8 cellular contexts compared by ENCODE assay signal in genomic region chr12:11822071-11822818, GRCh38.
A peak's percentile ranks its signal among the peaks of the same experiment; 100 is the strongest.
DNase-seq lines count a peak whose midpoint lies in the region; ATAC-seq, FAIRE-seq and TF ChIP-seq lines count a peak whose summit lies in the region.

No MANE protein-coding gene starts in this region.

- peak overlapping the region; percentile 74 for H3K27ac Mint-ChIP-seq in endothelial cell (ENCODE audit: unreplicated experiment)

- H3K36me3 Mint-ChIP-seq in endothelial cell (ENCODE audit: low read depth, unreplicated experiment) = peaks cover 26% of the 10 kb centered on the region

- no peak for TF ChIP-seq CTCF in endothelial cell (IDR thresholded peaks at IDR 0.05; ENCODE audit: unreplicated experiment)

- peak; percentile 56 for ATAC-seq in HG03342 (IDR thresholded peaks at IDR 0.05; ENCODE audit: unreplicated experiment)
- ATAC-seq in GM18505 (IDR thresholded peaks at IDR 0.05; ENCODE audit: unreplicated experiment) = no peak

- no peaks in the 10 kb centered on the region for H3K9me3 Mint-ChIP-seq in endothelial cell (ENCODE audit: unreplicated experiment)

- no peak for TF ChIP-seq POLR2A in GM18505 (IDR thresholded peaks at IDR 0.05; ENCODE audit: borderline replicate concordance, extremely low read depth, insufficient read depth, insufficient read length)

- H3K4me3 Mint-ChIP-seq in endothelial cell (ENCODE audit: unreplicated experiment) = no peak overlapping the region

- peaks cover 6% of the 10 kb centered on the region for H3K27me3 Mint-ChIP-seq in endothelial cell (ENCODE audit: unreplicated experiment)

- DNase-seq in GM18507 (ENCODE audit: extremely low spot score, insufficient read length, low read depth) = no peak
- peak; percentile 63 to 64 for DNase-seq in activated CD4-positive, alpha-beta T cell treated with anti-CD3 and anti-CD28 coated beads for 4 hours
- DNase-seq in endothelial cell (ENCODE audit: low spot score) = no peak
- DNase-seq in stimulated activated CD4-positive, alpha-beta T cell treated with anti-CD3 and anti-CD28 coated beads, Interleukin-15, amount 100 ng/mL, for 24 hours = peak; percentile 71
- no peak for DNase-seq in SW 1271 (lab: John Stamatoyannopoulos, UW)
- no peak for DNase-seq in HuH-7 (ENCODE audit: low spot score)

- H3K4me1 Mint-ChIP-seq in endothelial cell (ENCODE audit: unreplicated experiment) = peaks cover 48% of the 10 kb centered on the region

- FAIRE-seq in GM18507 (lab: Jason Lieb, UNC) = peak; percentile 96

Comparison
In these comparisons a context has a peak if more than half of its experiments do, and no peak if none do; other contexts are left out.
1. DNase-seq: peak in activated CD4-positive, alpha-beta T cell treated with anti-CD3 and anti-CD28 coated beads for 4 hours (2 of 2) and stimulated activated CD4-positive, alpha-beta T cell treated with anti-CD3 and anti-CD28 coated beads, Interleukin-15, amount 100 ng/mL, for 24 hours (single experiment); none in GM18507 (single experiment), endothelial cell (single experiment), SW 1271 (0 of 2) and HuH-7 (single experiment).